ENCODE assay signal across 31 cellular contexts in the genomic region with DNA sequence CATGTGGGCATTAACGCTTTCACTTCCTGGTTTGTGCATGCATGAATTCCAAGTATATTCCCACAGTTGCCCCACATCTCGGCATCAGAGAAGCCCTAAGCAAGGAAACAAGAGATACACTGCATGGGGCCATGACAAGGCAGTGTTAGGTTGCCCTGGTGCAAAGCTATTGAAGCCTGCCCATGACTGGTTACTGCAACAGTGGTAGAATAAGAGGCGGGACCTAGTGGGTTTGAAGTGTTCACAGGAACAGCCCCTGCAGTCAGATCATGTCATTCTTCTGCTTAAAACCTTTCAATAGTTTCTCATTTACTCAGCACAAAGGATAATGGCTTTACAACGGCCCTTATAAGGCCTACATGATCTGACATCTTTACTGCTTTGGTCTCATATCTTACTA.
"Had no signal": no experiment of that assay in that cellular context is flagged by ENCODE, and none has a peak within 500 bp of the region (broad histone marks: within the 10 kb centered on the region; RNA-seq: fewer than 3 reads in every experiment).

No MANE protein-coding gene starts in this region.

- H3K9me3 ChIP-seq: ascending aorta, colonic mucosa, gastroesophageal sphincter, vagina had no signal

- H3K4me1 Mint-ChIP-seq: activated naive CD4-positive, alpha-beta T cell treated with anti-CD3 and anti-CD28 coated beads, Interleukin-2, amount 10 ng/mL, durations not matched to agents 7 days and 5 days; brain had no signal

- ATAC-seq: gastroesophageal sphincter, left cardiac atrium, left ventricle myocardium superior, right cardiac atrium had no signal

- H3K36me3 ChIP-seq: ascending aorta, cardiac muscle cell, colonic mucosa, gastroesophageal sphincter, vagina had no signal

- H3K27ac ChIP-seq: ascending aorta, cardiac muscle cell, colonic mucosa, epithelial cell of prostate, gastroesophageal sphincter, hepatocyte, vagina had no signal

- H3K4me2 ChIP-seq: hepatocyte had no signal

- H3K27ac Mint-ChIP-seq: activated CD4-positive, alpha-beta memory T cell treated with anti-CD3 and anti-CD28 coated beads for 36 hours; activated naive CD4-positive, alpha-beta T cell treated with anti-CD3 and anti-CD28 coated beads, Interleukin-2, amount 10 ng/mL, durations not matched to agents 7 days and 5 days; activated naive CD8-positive, alpha-beta T cell treated with anti-CD3 and anti-CD28 coated beads, Interleukin-2, amount 10 ng/mL, durations not matched to agents 7 days and 5 days; activated T-helper 1 cell treated with anti-CD3 and anti-CD28 coated beads, Interleukin-12 subunit alpha, Interleukin-12 subunit beta, Interleukin-2, Interleukin-4 antibody, amounts not matched to agents 30 ng/mL and 10 ng/mL and 1 ng/mL, durations not matched to agents 14 hours and 24 hours and 36 hours; brain; nephron; stimulated activated naive CD8-positive, alpha-beta T cell treated with anti-CD3 and anti-CD28 coated beads, Interleukin-15, Interleukin-2, amounts not matched to agents 100 ng/mL and 50 ng/mL, for 24 hours; T-helper 2 cell treated with Interferon-gamma antibody and Interleukin-4, amounts not matched to agents 5 μg/mL and 100 μg/mL, for 36 hours; type B pancreatic cell had no signal

- H3K4me3 Mint-ChIP-seq: activated CD4-positive, alpha-beta memory T cell treated with anti-CD3 and anti-CD28 coated beads for 36 hours; activated naive CD4-positive, alpha-beta T cell treated with anti-CD3 and anti-CD28 coated beads, Interleukin-2, amount 10 ng/mL, durations not matched to agents 7 days and 5 days; activated naive CD8-positive, alpha-beta T cell treated with anti-CD3 and anti-CD28 coated beads, Interleukin-2, amount 10 ng/mL, durations not matched to agents 7 days and 5 days; activated T-helper 1 cell treated with anti-CD3 and anti-CD28 coated beads, Interleukin-12 subunit alpha, Interleukin-12 subunit beta, Interleukin-2, Interleukin-4 antibody, amounts not matched to agents 30 ng/mL and 10 ng/mL and 1 ng/mL, durations not matched to agents 14 hours and 24 hours and 36 hours; brain; nephron; stimulated activated naive CD8-positive, alpha-beta T cell treated with anti-CD3 and anti-CD28 coated beads, Interleukin-15, Interleukin-2, amounts not matched to agents 100 ng/mL and 50 ng/mL, for 24 hours; T-helper 2 cell treated with Interferon-gamma antibody and Interleukin-4, amounts not matched to agents 5 μg/mL and 100 μg/mL, for 36 hours; type B pancreatic cell had no signal

- FAIRE-seq: endometrium, keratinocyte had no signal

- H3K36me3 Mint-ChIP-seq: activated CD4-positive, alpha-beta memory T cell treated with anti-CD3 and anti-CD28 coated beads for 36 hours; activated naive CD4-positive, alpha-beta T cell treated with anti-CD3 and anti-CD28 coated beads, Interleukin-2, amount 10 ng/mL, durations not matched to agents 7 days and 5 days; activated naive CD8-positive, alpha-beta T cell treated with anti-CD3 and anti-CD28 coated beads, Interleukin-2, amount 10 ng/mL, durations not matched to agents 7 days and 5 days; brain; type B pancreatic cell had no signal

- H3K9me3 Mint-ChIP-seq: activated CD4-positive, alpha-beta memory T cell treated with anti-CD3 and anti-CD28 coated beads for 36 hours; activated naive CD4-positive, alpha-beta T cell treated with anti-CD3 and anti-CD28 coated beads, Interleukin-2, amount 10 ng/mL, durations not matched to agents 7 days and 5 days; activated T-helper 1 cell treated with anti-CD3 and anti-CD28 coated beads, Interleukin-12 subunit alpha, Interleukin-12 subunit beta, Interleukin-2, Interleukin-4 antibody, amounts not matched to agents 30 ng/mL and 10 ng/mL and 1 ng/mL, durations not matched to agents 14 hours and 24 hours and 36 hours; nephron; stimulated activated naive CD8-positive, alpha-beta T cell treated with anti-CD3 and anti-CD28 coated beads, Interleukin-15, Interleukin-2, amounts not matched to agents 100 ng/mL and 50 ng/mL, for 24 hours; T-helper 2 cell treated with Interferon-gamma antibody and Interleukin-4, amounts not matched to agents 5 μg/mL and 100 μg/mL, for 36 hours; type B pancreatic cell had no signal

- DNase-seq: activated CD4-positive, alpha-beta memory T cell treated with anti-CD3 and anti-CD28 coated beads for 36 hours; activated CD4-positive, alpha-beta T cell treated with anti-CD3 and anti-CD28 coated beads for 48 hours; activated gamma-delta T cell; activated naive CD4-positive, alpha-beta T cell treated with anti-CD3 and anti-CD28 coated beads, Interleukin-2, amount 10 ng/mL, durations not matched to agents 7 days and 5 days; activated naive CD8-positive, alpha-beta T cell treated with anti-CD3 and anti-CD28 coated beads, Interleukin-2, amount 10 ng/mL, durations not matched to agents 7 days and 5 days; activated T-cell treated with anti-CD3 and anti-CD28 coated beads for 4 hours; cerebellar nuclear complex; colonic mucosa; effector CD8-positive, alpha-beta T cell; left cardiac atrium; left ventricle myocardium superior; posterior cingulate gyrus; right cardiac atrium; stimulated activated CD4-positive, alpha-beta T cell treated with anti-CD3 and anti-CD28 coated beads, Interleukin-15, amount 100 ng/mL, for 24 hours; stimulated activated CD4-positive, alpha-beta T cell treated with anti-CD3 and anti-CD28 coated beads, Interleukin-2, amount 100 ng/mL, for 24 hours; substantia nigra; T-helper 1 cell had no signal

- H3K79me2 ChIP-seq: hepatocyte had no signal

- H3K4me3 ChIP-seq: ascending aorta, cardiac muscle cell, colonic mucosa, gastroesophageal sphincter, hepatocyte, vagina had no signal

- H3K27me3 ChIP-seq: ascending aorta, colonic mucosa, vagina had no signal

- H2AFZ ChIP-seq: hepatocyte had no signal

- H3K4me1 ChIP-seq: ascending aorta, colonic mucosa, gastroesophageal sphincter, vagina had no signal
